Comparison of ENCODE assay signal across 7 cellular contexts in genomic region chr6:63572733-63573139, GRCh38.
DNase-seq lines count a peak whose midpoint lies in the region; ATAC-seq lines count a peak whose summit lies in the region.

No MANE protein-coding gene starts in this region.

- H3K9ac ChIP-seq in adipocyte (ENCODE audit: low read length) (peak overlapping the region; percentile 97), iPS-15b (ENCODE audit: low read depth, low read length) (peak overlapping the region; percentile 84)

- H3K4me1 ChIP-seq in adipocyte (ENCODE audit: control insufficient read depth, insufficient read depth, low read length) (peaks cover 30% of the 10 kb centered on the region), iPS-15b (ENCODE audit: control insufficient read depth, insufficient read depth, low read length) (peaks cover 6% of the 10 kb centered on the region)

- DNase-seq in adipocyte (ENCODE audit: low read depth) (no peak), DMS153 treated with DMSO at 0.1 percent for 48 hours (lab: John Stamatoyannopoulos, UW; ENCODE audit: unreplicated experiment) (no peak)
- no peak for DNase-seq in stimulated activated naive CD8-positive, alpha-beta T cell treated with anti-CD3 and anti-CD28 coated beads, Interleukin-15, Interleukin-2, amounts not matched to agents 100 U/mL and 50 U/mL, for 24 hours

- H3K36me3 ChIP-seq in adipocyte (ENCODE audit: control insufficient read depth, insufficient read depth, low read length, severe bottlenecking) = peaks cover 15% of the 10 kb centered on the region
- H3K36me3 ChIP-seq in iPS-15b (ENCODE audit: control insufficient read depth, insufficient read depth, low read length) = peaks cover 10% of the 10 kb centered on the region

- H3K9me3 ChIP-seq in adipocyte (ENCODE audit: control insufficient read depth, low read length) = no peaks in the 10 kb centered on the region
- no peaks in the 10 kb centered on the region for H3K9me3 ChIP-seq in iPS-15b (ENCODE audit: control insufficient read depth, insufficient read depth, low read length)

- ATAC-seq in GM19035 (IDR thresholded peaks at IDR 0.05; ENCODE audit: unreplicated experiment) (peak; percentile 3), HG03025 (IDR thresholded peaks at IDR 0.05; ENCODE audit: low FRiP score, unreplicated experiment) (peak; percentile 8), HG03196 (IDR thresholded peaks at IDR 0.05; ENCODE audit: unreplicated experiment) (no peak)
- peak; percentile 1 for ATAC-seq in stimulated activated naive CD8-positive, alpha-beta T cell treated with anti-CD3 and anti-CD28 coated beads, Interleukin-15, Interleukin-2, amounts not matched to agents 100 U/mL and 50 U/mL, for 24 hours

- H3K4me3 ChIP-seq in adipocyte (ENCODE audit: low read length) (peak overlapping the region; percentile 88), iPS-15b (ENCODE audit: low read depth, low read length) (peak overlapping the region; percentile 89)

- H3K27me3 ChIP-seq in adipocyte (replicated peaks; ENCODE audit: control insufficient read depth, insufficient read depth, low read length) = no peaks in the 10 kb centered on the region
- H3K27me3 ChIP-seq in iPS-15b (ENCODE audit: control insufficient read depth, insufficient read depth, low read length) = no peaks in the 10 kb centered on the region
